1 cellular context compared by ENCODE assay signal in the genomic region with DNA sequence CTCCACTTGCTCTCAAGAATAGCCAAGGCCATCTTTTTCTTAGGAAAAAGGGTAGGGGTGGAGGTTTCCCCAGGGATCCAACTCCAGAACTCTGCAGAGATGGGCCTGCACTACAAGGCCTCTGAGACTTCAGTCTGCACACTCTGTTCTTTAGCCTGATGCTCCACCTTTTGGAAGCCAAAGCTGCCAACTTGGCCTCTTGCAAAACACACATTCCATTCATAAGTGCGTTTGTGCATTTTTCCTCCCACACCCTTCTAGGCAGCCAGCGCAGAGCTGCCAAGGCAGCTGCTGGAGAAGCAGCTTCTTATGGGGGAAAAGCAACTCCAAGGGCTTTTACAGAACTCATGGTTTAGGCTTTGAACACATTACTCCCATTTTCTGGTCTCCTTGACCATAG.
TF ChIP-seq lines count a peak whose summit lies in the region.

No MANE protein-coding gene starts in this region.

TF ChIP-seq in HepG2, 621 proteins besides CTCF, POLR2A, EP300 and RAD21 (continues in another document):
- 0 out of 2 replicates have a peak, but pooled peaks have one; percentile 15 for TF ChIP-seq ZFY (CRISPR knock-in tag; IDR thresholded peaks at IDR 0.05)
- TF ChIP-seq ELF4 (CRISPR knock-in tag; IDR thresholded peaks at IDR 0.05; ENCODE audit: borderline replicate concordance): no peak
- 0 out of 2 replicates have a peak, but pooled peaks have one; percentile 16 for TF ChIP-seq GFI1 (CRISPR knock-in tag; IDR thresholded peaks at IDR 0.05; ENCODE audit: borderline replicate concordance)
- TF ChIP-seq CREB1 (IDR thresholded peaks at IDR 0.05): no peak
- TF ChIP-seq CREB1 (CRISPR knock-in tag; IDR thresholded peaks at IDR 0.05): no peak
- TF ChIP-seq, protein P1, sequence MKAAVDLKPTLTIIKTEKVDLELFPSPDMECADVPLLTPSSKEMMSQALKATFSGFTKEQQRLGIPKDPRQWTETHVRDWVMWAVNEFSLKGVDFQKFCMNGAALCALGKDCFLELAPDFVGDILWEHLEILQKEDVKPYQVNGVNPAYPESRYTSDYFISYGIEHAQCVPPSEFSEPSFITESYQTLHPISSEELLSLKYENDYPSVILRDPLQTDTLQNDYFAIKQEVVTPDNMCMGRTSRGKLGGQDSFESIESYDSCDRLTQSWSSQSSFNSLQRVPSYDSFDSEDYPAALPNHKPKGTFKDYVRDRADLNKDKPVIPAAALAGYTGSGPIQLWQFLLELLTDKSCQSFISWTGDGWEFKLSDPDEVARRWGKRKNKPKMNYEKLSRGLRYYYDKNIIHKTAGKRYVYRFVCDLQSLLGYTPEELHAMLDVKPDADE (CRISPR knock-in tag; IDR thresholded peaks at IDR 0.05): no peak
- TF ChIP-seq TEAD3 (CRISPR knock-in tag; optimal IDR thresholded peaks at IDR 0.05; ENCODE audit: borderline replicate concordance): peak; percentile 95
- peak; percentile 68; the same call in 1 of the 2 replicates for TF ChIP-seq CEBPB (IDR thresholded peaks at IDR 0.05; ENCODE audit: borderline replicate concordance, low read depth, low read length)
- no peak for TF ChIP-seq ZNF350 (CRISPR knock-in tag; IDR thresholded peaks at IDR 0.05; ENCODE audit: borderline replicate concordance, low read depth)
- no peak for TF ChIP-seq SOX6 (IDR thresholded peaks at IDR 0.05)
- TF ChIP-seq SOX6 (CRISPR knock-in tag; IDR thresholded peaks at IDR 0.05): no peak
- peak; percentile 44; the same call in 1 of the 2 replicates for TF ChIP-seq ZNF557 (CRISPR knock-in tag; IDR thresholded peaks at IDR 0.05)
- no peak for TF ChIP-seq HCFC1 (IDR thresholded peaks at IDR 0.05; ENCODE audit: low read depth, low read length)
- peak; percentile 83 for TF ChIP-seq CEBPG (CRISPR knock-in tag; IDR thresholded peaks at IDR 0.05)
- TF ChIP-seq SALL1 (CRISPR knock-in tag; IDR thresholded peaks at IDR 0.05): peak; percentile 49
- TF ChIP-seq, protein P2, sequence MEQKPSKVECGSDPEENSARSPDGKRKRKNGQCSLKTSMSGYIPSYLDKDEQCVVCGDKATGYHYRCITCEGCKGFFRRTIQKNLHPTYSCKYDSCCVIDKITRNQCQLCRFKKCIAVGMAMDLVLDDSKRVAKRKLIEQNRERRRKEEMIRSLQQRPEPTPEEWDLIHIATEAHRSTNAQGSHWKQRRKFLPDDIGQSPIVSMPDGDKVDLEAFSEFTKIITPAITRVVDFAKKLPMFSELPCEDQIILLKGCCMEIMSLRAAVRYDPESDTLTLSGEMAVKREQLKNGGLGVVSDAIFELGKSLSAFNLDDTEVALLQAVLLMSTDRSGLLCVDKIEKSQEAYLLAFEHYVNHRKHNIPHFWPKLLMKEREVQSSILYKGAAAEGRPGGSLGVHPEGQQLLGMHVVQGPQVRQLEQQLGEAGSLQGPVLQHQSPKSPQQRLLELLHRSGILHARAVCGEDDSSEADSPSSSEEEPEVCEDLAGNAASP (CRISPR knock-in tag; IDR thresholded peaks at IDR 0.05; ENCODE audit: borderline replicate concordance): no peak
- TF ChIP-seq ZNF614 (CRISPR knock-in tag; IDR thresholded peaks at IDR 0.05; ENCODE audit: borderline replicate concordance): 0 out of 2 replicates have a peak, but pooled peaks have one; percentile 22
- no peak for TF ChIP-seq ZNF382 (CRISPR knock-in tag; IDR thresholded peaks at IDR 0.05; ENCODE audit: borderline replicate concordance)
- TF ChIP-seq SP140L (CRISPR knock-in tag; IDR thresholded peaks at IDR 0.05; ENCODE audit: borderline replicate concordance): no peak
- TF ChIP-seq ZFP41 (CRISPR knock-in tag; IDR thresholded peaks at IDR 0.05; ENCODE audit: borderline replicate concordance): no peak
- TF ChIP-seq ZFP36L1 (CRISPR knock-in tag; IDR thresholded peaks at IDR 0.05): no peak
- TF ChIP-seq, protein P3, sequence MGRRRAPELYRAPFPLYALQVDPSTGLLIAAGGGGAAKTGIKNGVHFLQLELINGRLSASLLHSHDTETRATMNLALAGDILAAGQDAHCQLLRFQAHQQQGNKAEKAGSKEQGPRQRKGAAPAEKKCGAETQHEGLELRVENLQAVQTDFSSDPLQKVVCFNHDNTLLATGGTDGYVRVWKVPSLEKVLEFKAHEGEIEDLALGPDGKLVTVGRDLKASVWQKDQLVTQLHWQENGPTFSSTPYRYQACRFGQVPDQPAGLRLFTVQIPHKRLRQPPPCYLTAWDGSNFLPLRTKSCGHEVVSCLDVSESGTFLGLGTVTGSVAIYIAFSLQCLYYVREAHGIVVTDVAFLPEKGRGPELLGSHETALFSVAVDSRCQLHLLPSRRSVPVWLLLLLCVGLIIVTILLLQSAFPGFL (CRISPR knock-in tag; IDR thresholded peaks at IDR 0.05): no peak
- TF ChIP-seq ZNF326 (CRISPR knock-in tag; IDR thresholded peaks at IDR 0.05; ENCODE audit: borderline replicate concordance): no peak
- TF ChIP-seq, protein P4, sequence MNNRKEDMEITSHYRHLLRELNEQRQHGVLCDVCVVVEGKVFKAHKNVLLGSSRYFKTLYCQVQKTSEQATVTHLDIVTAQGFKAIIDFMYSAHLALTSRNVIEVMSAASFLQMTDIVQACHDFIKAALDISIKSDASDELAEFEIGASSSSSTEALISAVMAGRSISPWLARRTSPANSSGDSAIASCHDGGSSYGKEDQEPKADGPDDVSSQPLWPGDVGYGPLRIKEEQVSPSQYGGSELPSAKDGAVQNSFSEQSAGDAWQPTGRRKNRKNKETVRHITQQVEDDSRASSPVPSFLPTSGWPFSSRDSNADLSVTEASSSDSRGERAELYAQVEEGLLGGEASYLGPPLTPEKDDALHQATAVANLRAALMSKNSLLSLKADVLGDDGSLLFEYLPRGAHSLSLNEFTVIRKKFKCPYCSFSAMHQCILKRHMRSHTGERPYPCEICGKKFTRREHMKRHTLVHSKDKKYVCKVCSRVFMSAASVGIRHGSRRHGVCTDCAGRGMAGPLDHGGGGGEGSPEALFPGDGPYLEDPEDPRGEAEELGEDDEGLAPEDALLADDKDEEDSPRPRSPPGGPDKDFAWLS (CRISPR knock-in tag; IDR thresholded peaks at IDR 0.05; ENCODE audit: borderline replicate concordance): no peak
- peak; percentile 49; the same call in 1 of the 2 replicates for TF ChIP-seq ZNF7 (CRISPR knock-in tag; IDR thresholded peaks at IDR 0.05)
- no peak for TF ChIP-seq DPF2 (CRISPR knock-in tag; IDR thresholded peaks at IDR 0.05; ENCODE audit: borderline replicate concordance, low read depth)
- 0 out of 2 replicates have a peak, but pooled peaks have one; percentile 22 for TF ChIP-seq MED1 (CRISPR knock-in tag; IDR thresholded peaks at IDR 0.05)
- no peak for TF ChIP-seq SMAD3 (CRISPR knock-in tag; IDR thresholded peaks at IDR 0.05)
- no peak for TF ChIP-seq ZNF230 (CRISPR knock-in tag; IDR thresholded peaks at IDR 0.05)
- no peak for TF ChIP-seq ZSCAN5A (CRISPR knock-in tag; IDR thresholded peaks at IDR 0.05; ENCODE audit: borderline replicate concordance)
- TF ChIP-seq ZNF251 (CRISPR knock-in tag; IDR thresholded peaks at IDR 0.05): no peak
- TF ChIP-seq, protein P5, sequence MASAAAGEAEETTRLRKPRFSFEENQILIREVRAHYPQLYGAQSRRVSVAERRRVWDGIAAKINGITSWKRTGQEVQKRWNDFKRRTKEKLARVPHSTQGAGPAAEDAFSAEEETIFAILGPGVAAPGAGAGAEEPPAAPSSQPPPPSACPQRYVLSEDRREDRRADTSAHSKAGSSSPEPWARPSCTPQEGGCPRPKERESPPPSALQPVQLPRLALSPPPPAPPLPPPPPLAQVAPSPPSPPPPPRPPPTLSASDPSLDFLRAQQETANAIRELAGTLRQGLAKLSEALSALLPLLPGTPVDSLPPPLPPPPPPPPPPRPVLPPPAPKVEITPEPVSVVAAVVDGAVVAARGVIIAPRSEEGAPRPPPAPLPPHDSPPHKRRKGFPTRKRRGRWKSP (CRISPR knock-in tag; IDR thresholded peaks at IDR 0.05): no peak
- TF ChIP-seq ZNF652 (CRISPR knock-in tag; IDR thresholded peaks at IDR 0.05; ENCODE audit: borderline replicate concordance, low read depth): no peak
- TF ChIP-seq GATAD2A (CRISPR knock-in tag; IDR thresholded peaks at IDR 0.05): no peak
- TF ChIP-seq ZFX (CRISPR knock-in tag; IDR thresholded peaks at IDR 0.05; ENCODE audit: low read depth): no peak
- TF ChIP-seq POLR2AphosphoS5 (IDR thresholded peaks at IDR 0.05; ENCODE audit: low read depth, low read length): peak; percentile 25; the same call in 1 of the 2 replicates
- TF ChIP-seq ZNF776 (CRISPR knock-in tag; IDR thresholded peaks at IDR 0.05): no peak
- no peak for TF ChIP-seq NR3C1 (CRISPR knock-in tag; IDR thresholded peaks at IDR 0.05)
- TF ChIP-seq SNAI1 (CRISPR knock-in tag; IDR thresholded peaks at IDR 0.05; ENCODE audit: borderline replicate concordance): no peak
- 0 out of 2 replicates have a peak, but pooled peaks have one; percentile 8 for TF ChIP-seq FOXA3 (CRISPR knock-in tag; IDR thresholded peaks at IDR 0.05)
- TF ChIP-seq, protein P6, sequence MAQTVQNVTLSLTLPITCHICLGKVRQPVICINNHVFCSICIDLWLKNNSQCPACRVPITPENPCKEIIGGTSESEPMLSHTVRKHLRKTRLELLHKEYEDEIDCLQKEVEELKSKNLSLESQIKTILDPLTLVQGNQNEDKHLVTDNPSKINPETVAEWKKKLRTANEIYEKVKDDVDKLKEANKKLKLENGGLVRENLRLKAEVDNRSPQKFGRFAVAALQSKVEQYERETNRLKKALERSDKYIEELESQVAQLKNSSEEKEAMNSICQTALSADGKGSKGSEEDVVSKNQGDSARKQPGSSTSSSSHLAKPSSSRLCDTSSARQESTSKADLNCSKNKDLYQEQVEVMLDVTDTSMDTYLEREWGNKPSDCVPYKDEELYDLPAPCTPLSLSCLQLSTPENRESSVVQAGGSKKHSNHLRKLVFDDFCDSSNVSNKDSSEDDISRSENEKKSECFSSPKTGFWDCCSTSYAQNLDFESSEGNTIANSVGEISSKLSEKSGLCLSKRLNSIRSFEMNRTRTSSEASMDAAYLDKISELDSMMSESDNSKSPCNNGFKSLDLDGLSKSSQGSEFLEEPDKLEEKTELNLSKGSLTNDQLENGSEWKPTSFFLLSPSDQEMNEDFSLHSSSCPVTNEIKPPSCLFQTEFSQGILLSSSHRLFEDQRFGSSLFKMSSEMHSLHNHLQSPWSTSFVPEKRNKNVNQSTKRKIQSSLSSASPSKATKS (CRISPR knock-in tag; IDR thresholded peaks at IDR 0.05): no peak
- no peak for TF ChIP-seq ZNF441 (CRISPR knock-in tag; IDR thresholded peaks at IDR 0.05; ENCODE audit: borderline replicate concordance)
- no peak for TF ChIP-seq PHB2 (IDR thresholded peaks at IDR 0.05; ENCODE audit: partially characterized antibody)
- no peak for TF ChIP-seq SP2 (CRISPR knock-in tag; IDR thresholded peaks at IDR 0.05)
- TF ChIP-seq FOSL2 (CRISPR knock-in tag; IDR thresholded peaks at IDR 0.05): peak; percentile 20; the same call in 1 of the 2 replicates
- no peak for TF ChIP-seq ETV5 (CRISPR knock-in tag; IDR thresholded peaks at IDR 0.05; ENCODE audit: borderline replicate concordance)
- no peak for TF ChIP-seq RARG (CRISPR knock-in tag; IDR thresholded peaks at IDR 0.05; ENCODE audit: low read depth)
- TF ChIP-seq, protein P7, sequence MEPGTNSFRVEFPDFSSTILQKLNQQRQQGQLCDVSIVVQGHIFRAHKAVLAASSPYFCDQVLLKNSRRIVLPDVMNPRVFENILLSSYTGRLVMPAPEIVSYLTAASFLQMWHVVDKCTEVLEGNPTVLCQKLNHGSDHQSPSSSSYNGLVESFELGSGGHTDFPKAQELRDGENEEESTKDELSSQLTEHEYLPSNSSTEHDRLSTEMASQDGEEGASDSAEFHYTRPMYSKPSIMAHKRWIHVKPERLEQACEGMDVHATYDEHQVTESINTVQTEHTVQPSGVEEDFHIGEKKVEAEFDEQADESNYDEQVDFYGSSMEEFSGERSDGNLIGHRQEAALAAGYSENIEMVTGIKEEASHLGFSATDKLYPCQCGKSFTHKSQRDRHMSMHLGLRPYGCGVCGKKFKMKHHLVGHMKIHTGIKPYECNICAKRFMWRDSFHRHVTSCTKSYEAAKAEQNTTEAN (CRISPR knock-in tag; conservative IDR thresholded peaks at IDR 0.05): no peak
- TF ChIP-seq ZMYM3 (CRISPR knock-in tag; IDR thresholded peaks at IDR 0.05): no peak
- no peak for TF ChIP-seq CSRNP2 (CRISPR knock-in tag; conservative IDR thresholded peaks at IDR 0.05; ENCODE audit: low read depth)
- no peak for TF ChIP-seq AGO1 (IDR thresholded peaks at IDR 0.05; ENCODE audit: low read depth, low read length, poor library complexity, severe bottlenecking)
